In the genomic region with DNA sequence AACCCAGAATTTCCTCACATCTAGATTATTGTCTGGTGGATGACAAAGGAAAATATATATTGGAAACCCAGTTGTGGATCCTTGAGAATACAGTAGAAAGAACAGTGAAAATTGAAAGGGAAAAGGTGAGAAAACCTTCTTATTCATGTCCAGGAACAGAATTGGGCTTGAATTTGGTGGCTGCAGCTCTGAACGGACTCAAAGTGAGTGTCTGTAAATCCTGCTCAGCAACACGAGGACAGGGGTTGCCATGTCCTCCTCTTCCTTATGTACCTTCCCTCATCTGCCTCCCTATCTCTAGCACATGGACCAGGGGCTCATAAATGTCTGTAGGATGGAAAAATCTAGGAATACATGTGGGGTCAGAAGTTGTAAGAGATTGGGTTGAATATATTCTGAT, we compare ENCODE assay signal across 30 cellular contexts.
"Had no signal": no experiment of that assay in that cellular context is flagged by ENCODE, and none has a peak within 500 bp of the region (broad histone marks: within the 10 kb centered on the region; RNA-seq: fewer than 3 reads in every experiment).

No MANE protein-coding gene starts in this region.

- H3K27me3 ChIP-seq: SJSA1 had no signal

- H3K4me3 ChIP-seq: SJSA1 had no signal

- H3K9me3 ChIP-seq: SJSA1 had no signal

- ATAC-seq: activated CD8-positive, alpha-beta memory T cell treated with anti-CD3 and anti-CD28 coated beads, Interleukin-2, amount 10 ng/mL, durations not matched to agents 7 days and 5 days; PC-3; SK-N-SH treated with all-trans-retinoic acid at 6 μM for 48 hours; WTC11 had no signal

- H3K4me1 Mint-ChIP-seq: activated CD4-positive, alpha-beta T cell treated with anti-CD3 and anti-CD28 coated beads, Interleukin-2, amount 10 ng/mL, durations not matched to agents 24 days and 14 days; activated CD8-positive, alpha-beta memory T cell treated with anti-CD3 and anti-CD28 coated beads, Interleukin-2, amount 10 ng/mL, durations not matched to agents 7 days and 5 days; WTC11 had no signal

- H3K36me3 ChIP-seq: SJSA1 had no signal

- H3K4me3 Mint-ChIP-seq: activated CD4-positive, alpha-beta T cell treated with anti-CD3 and anti-CD28 coated beads, Interleukin-2, amount 10 ng/mL, durations not matched to agents 24 days and 14 days; activated CD8-positive, alpha-beta memory T cell treated with anti-CD3 and anti-CD28 coated beads, Interleukin-2, amount 10 ng/mL, durations not matched to agents 7 days and 5 days; activated naive CD4-positive, alpha-beta T cell treated with anti-CD3 and anti-CD28 coated beads, Interleukin-2, amount 50 U/mL, for 24 hours; activated T-cell treated with anti-CD3 and anti-CD28 coated beads, Interleukin-2, amount 50 U/mL, for 24 hours; activated T-helper 1 cell treated with anti-CD3 and anti-CD28 coated beads, Interleukin-12 subunit alpha, Interleukin-12 subunit beta, Interleukin-2, Interleukin-4 antibody, amounts not matched to agents 30 ng/mL and 10 ng/mL and 1 ng/mL, durations not matched to agents 14 hours and 24 hours and 36 hours; T-helper 1 cell treated with Interleukin-12 subunit alpha and Interleukin-12 subunit beta and Interleukin-4 antibody, amounts not matched to agents 30 μg/mL and 1 μg/mL, for 36 hours; WTC11 had no signal

- H3K4me1 ChIP-seq: SJSA1 had no signal

- FAIRE-seq: bronchial epithelial cell, RCC 7860 had no signal

- H3K27ac ChIP-seq: SJSA1 had no signal

- DNase-seq: activated CD4-positive, alpha-beta T cell treated with anti-CD3 and anti-CD28 coated beads for 1 hour; activated CD4-positive, alpha-beta T cell treated with anti-CD3 and anti-CD28 coated beads, Interleukin-2, amount 10 ng/mL, durations not matched to agents 24 days and 14 days; activated CD4-positive, alpha-beta T cell treated with anti-CD3 and anti-CD28 coated beads, Interleukin-2, amount 50 U/mL, for 48 hours; activated CD8-positive, alpha-beta memory T cell treated with anti-CD3 and anti-CD28 coated beads, Interleukin-2, amount 10 ng/mL, durations not matched to agents 7 days and 5 days; activated effector memory CD4-positive, alpha-beta T cell treated with Interleukin-2 at 50 U/mL for 16 hours; activated naive CD4-positive, alpha-beta T cell; activated T-cell treated with anti-CD3 and anti-CD28 coated beads, Interleukin-2, amount 50 U/mL, for 24 hours; aorta; central memory CD4-positive, alpha-beta T cell; MM.1S; NCI-H1105; NCI-H146; NCI-H1930; NCI-H2107; NCI-H2171 treated with DMSO at 0.1 percent for 48 hours; NCI-H226; NCI-H510A; NCI-H526 treated with DMSO at 0.1 percent for 48 hours; NCI-H82; NK-92 treated with Interleukin-12 subunit alpha and Interleukin-12 subunit beta, amount 100 ng/mL, for 24 hours; PC-3; SHP77 had no signal

- H3K9me3 Mint-ChIP-seq: activated CD4-positive, alpha-beta T cell treated with anti-CD3 and anti-CD28 coated beads, Interleukin-2, amount 10 ng/mL, durations not matched to agents 24 days and 14 days; activated naive CD4-positive, alpha-beta T cell treated with anti-CD3 and anti-CD28 coated beads, Interleukin-2, amount 50 U/mL, for 24 hours; activated T-cell treated with anti-CD3 and anti-CD28 coated beads, Interleukin-2, amount 50 U/mL, for 24 hours; activated T-helper 1 cell treated with anti-CD3 and anti-CD28 coated beads, Interleukin-12 subunit alpha, Interleukin-12 subunit beta, Interleukin-2, Interleukin-4 antibody, amounts not matched to agents 30 ng/mL and 10 ng/mL and 1 ng/mL, durations not matched to agents 14 hours and 24 hours and 36 hours; T-helper 1 cell treated with Interleukin-12 subunit alpha and Interleukin-12 subunit beta and Interleukin-4 antibody, amounts not matched to agents 30 μg/mL and 1 μg/mL, for 36 hours had no signal

- H3K36me3 Mint-ChIP-seq: activated CD8-positive, alpha-beta memory T cell treated with anti-CD3 and anti-CD28 coated beads, Interleukin-2, amount 10 ng/mL, durations not matched to agents 7 days and 5 days; activated naive CD4-positive, alpha-beta T cell treated with anti-CD3 and anti-CD28 coated beads, Interleukin-2, amount 50 U/mL, for 24 hours had no signal

- H3K27ac Mint-ChIP-seq: activated CD4-positive, alpha-beta T cell treated with anti-CD3 and anti-CD28 coated beads, Interleukin-2, amount 10 ng/mL, durations not matched to agents 24 days and 14 days; activated CD8-positive, alpha-beta memory T cell treated with anti-CD3 and anti-CD28 coated beads, Interleukin-2, amount 10 ng/mL, durations not matched to agents 7 days and 5 days; activated naive CD4-positive, alpha-beta T cell treated with anti-CD3 and anti-CD28 coated beads, Interleukin-2, amount 50 U/mL, for 24 hours; activated T-cell treated with anti-CD3 and anti-CD28 coated beads, Interleukin-2, amount 50 U/mL, for 24 hours; activated T-helper 1 cell treated with anti-CD3 and anti-CD28 coated beads, Interleukin-12 subunit alpha, Interleukin-12 subunit beta, Interleukin-2, Interleukin-4 antibody, amounts not matched to agents 30 ng/mL and 10 ng/mL and 1 ng/mL, durations not matched to agents 14 hours and 24 hours and 36 hours; T-helper 1 cell treated with Interleukin-12 subunit alpha and Interleukin-12 subunit beta and Interleukin-4 antibody, amounts not matched to agents 30 μg/mL and 1 μg/mL, for 36 hours; WTC11 had no signal
